In genomic region chr12:4138532-4138931, GRCh38 we compare ENCODE assay signal across 5 cellular contexts.
DNase-seq lines count a peak whose midpoint lies in the region; ATAC-seq, FAIRE-seq and TF ChIP-seq lines count a peak whose summit lies in the region.
"Not testable (repeated sequence)": the region's sequence is repeated elsewhere in the genome, so short reads cannot be mapped to it uniquely, and the experiment has no call there.

No MANE protein-coding gene starts in this region.

- not testable (repeated sequence) for TF ChIP-seq CTCF in HEK293 (tag by site-specific recombination; IDR thresholded peaks at IDR 0.05); WTC11 (IDR thresholded peaks at IDR 0.05); GM12878 (IDR thresholded peaks at IDR 0.05 in 2 of 3, conservative IDR thresholded peaks at IDR 0.05 in 1 of 3; ENCODE audit: control insufficient read depth in 2 of 3, extremely low read depth in 1 of 3, insufficient read depth in 1 of 3, low read depth in 3 of 3, low read length in 3 of 3); endodermal cell (conservative IDR thresholded peaks at IDR 0.05)

- not testable (repeated sequence) for H3K27me3 Mint-ChIP-seq in WTC11 (ENCODE audit: low read depth); natural killer cell treated with Interleukin-12 subunit alpha and Interleukin-12 subunit beta and Interleukin-15 and Interleukin-18, amount 100 ng/mL, for 72 hours
- H3K27me3 Mint-ChIP-seq in endodermal cell (ENCODE audit: insufficient read depth), result peaks cover 31% of the 10 kb centered on the region

- intact Hi-C loops in GM12878 (cut with micrococcal nuclease; ENCODE audit: unreplicated experiment), result not testable (repeated sequence)

- POLR2A ChIA-PET in HEK293 (lab: Yijun Ruan, JAX), result not testable (repeated sequence)
- POLR2A ChIA-PET in WTC11 (lab: Charles Lee), result interaction anchor here (0.9 to 1.8 kb wide), 2 partner anchors 134 to 135 kb away, joined by 4 read pairs; partner anchors contain the start of gene CCND2
- POLR2A ChIA-PET in GM12878 (lab: Charles Lee), result interaction anchor here (0.8 to 10.6 kb wide), 6 partner anchors 7 to 138 kb away, joined by 3 to 245 read pairs (median 82); partner anchors contain the start of gene CCND2

- not testable (repeated sequence) for H4K20me1 ChIP-seq in GM12878 (ENCODE audit: control insufficient read depth, insufficient read depth)

- H3K9me3 ChIP-seq in HEK293 (ENCODE audit: control insufficient read depth, insufficient read depth, low read depth, low read length); GM12878 (replicated peaks; ENCODE audit: control insufficient read depth, insufficient read depth, low read length); endodermal cell (ENCODE audit: control insufficient read depth, low read length): not testable (repeated sequence)

- TF ChIP-seq POLR2A in GM12878 (IDR thresholded peaks at IDR 0.05; ENCODE audit: low read depth, low read length), result not testable (repeated sequence)

- RAD21 ChIA-PET in GM12878 (lab: Charles Lee; ENCODE audit: unreplicated experiment), result interaction anchor here (1.1 to 18.7 kb wide), 6 partner anchors 9 to 139 kb away, joined by 6 to 360 read pairs (median 62); partner anchors contain the start of gene CCND2

- not testable (repeated sequence) for H3K9ac ChIP-seq in GM12878 (ENCODE audit: control insufficient read depth, insufficient read depth, low read length); endodermal cell (ENCODE audit: extremely low read depth, low read length, poor library complexity, severe bottlenecking)

- in situ Hi-C loops in GM12878 (cut with MboI), result not testable (repeated sequence)

- not testable (repeated sequence) for H3K4me3 Mint-ChIP-seq in WTC11; endodermal cell; natural killer cell treated with Interleukin-12 subunit alpha and Interleukin-12 subunit beta and Interleukin-15 and Interleukin-18, amount 100 ng/mL, for 72 hours

- not testable (repeated sequence) for TF ChIP-seq EP300 in GM12878 (IDR thresholded peaks at IDR 0.05; ENCODE audit: borderline replicate concordance in 1 of 2, control insufficient read depth in 1 of 2, low read depth in 2 of 2, low read length in 2 of 2)

- ATAC-seq in WTC11; GM12878; natural killer cell treated with Interleukin-12 subunit alpha and Interleukin-12 subunit beta and Interleukin-15 and Interleukin-18, amount 100 ng/mL, for 72 hours: not testable (repeated sequence)

- not testable (repeated sequence) for DNase-seq in WTC11 (ENCODE audit: low spot score); GM12878 (ENCODE audit: low read depth, low spot score); natural killer cell treated with Interleukin-12 subunit alpha and Interleukin-12 subunit beta and Interleukin-15 and Interleukin-18, amount 100 ng/mL, for 72 hours (ENCODE audit: low spot score)
- DNase-seq in endodermal cell, result peak; percentile 12

- H2AFZ ChIP-seq in GM12878 (ENCODE audit: control insufficient read depth, low read depth, low read length), result not testable (repeated sequence)

- not testable (repeated sequence) for FAIRE-seq in GM12878 (lab: Jason Lieb, UNC)

- TF ChIP-seq RAD21 in GM12878 (IDR thresholded peaks at IDR 0.05; ENCODE audit: insufficient read depth, low read depth, low read length), result not testable (repeated sequence)

- not testable (repeated sequence) for H3K36me3 ChIP-seq in HEK293 (ENCODE audit: control insufficient read depth in 2 of 2, insufficient read depth in 1 of 2, low read length in 2 of 2); GM12878 (ENCODE audit: control insufficient read depth in 2 of 2, insufficient read depth in 2 of 2, low read length in 1 of 2); endodermal cell (ENCODE audit: control insufficient read depth, insufficient read depth, low read length)

- H3K9me3 Mint-ChIP-seq in WTC11; endodermal cell; natural killer cell treated with Interleukin-12 subunit alpha and Interleukin-12 subunit beta and Interleukin-15 and Interleukin-18, amount 100 ng/mL, for 72 hours: not testable (repeated sequence)

- BruUV-seq in GM12878 (replicated peaks; lab: Mats Ljungman, UMichigan), result not testable (repeated sequence)

- CTCF ChIA-PET in HEK293 (lab: Yijun Ruan, JAX), result interaction anchor here (0.6 to 1.1 kb wide), 2 partner anchors 138 to 278 kb away, joined by 3 read pairs; no protein-coding TSS in a partner anchor
- CTCF ChIA-PET in WTC11 (lab: Charles Lee), result interaction anchor here (0.7 to 1.6 kb wide), 2 partner anchors 61 to 255 kb away, joined by 3 to 6 read pairs; no protein-coding TSS in a partner anchor
- CTCF ChIA-PET in GM12878 (lab: Yijun Ruan, JAX), result interaction anchor here (1.4 to 16.4 kb wide), 5 partner anchors 17 to 138 kb away, joined by 5 to 256 read pairs (median 56); partner anchors contain the start of gene CCND2

- H3K79me2 ChIP-seq in GM12878 (ENCODE audit: control insufficient read depth, insufficient read depth, low read length), result not testable (repeated sequence)

- SMC1A ChIA-PET in GM12878 (lab: Charles Lee; ENCODE audit: uncharacterized antibody, unreplicated experiment), result interaction anchor here (2.0 to 19.0 kb wide), 4 partner anchors 14 to 135 kb away, joined by 12 to 395 read pairs (median 182); partner anchors contain the start of gene CCND2

- H3K27ac ChIP-seq in HEK293 (ENCODE audit: extremely low read depth, low read depth, low read length); GM12878 (ENCODE audit: control insufficient read depth, insufficient read depth); endodermal cell (ENCODE audit: low read depth, low read length): not testable (repeated sequence)

- not testable (repeated sequence) for H3K36me3 Mint-ChIP-seq in WTC11; endodermal cell (ENCODE audit: low read depth); natural killer cell treated with Interleukin-12 subunit alpha and Interleukin-12 subunit beta and Interleukin-15 and Interleukin-18, amount 100 ng/mL, for 72 hours

- not testable (repeated sequence) for H3K4me3 ChIP-seq in HEK293 (ENCODE audit: low read depth, low read length); GM12878; endodermal cell (ENCODE audit: low read length)

- H3K27ac Mint-ChIP-seq in WTC11, endodermal cell: not testable (repeated sequence)
- peak overlapping the region; percentile 48 to 99 for H3K27ac Mint-ChIP-seq in natural killer cell treated with Interleukin-12 subunit alpha and Interleukin-12 subunit beta and Interleukin-15 and Interleukin-18, amount 100 ng/mL, for 72 hours

- H3K4me1 Mint-ChIP-seq in WTC11 (peaks cover 70% of the 10 kb centered on the region), endodermal cell (peaks cover 62% of the 10 kb centered on the region)
- peaks cover 64 to 76% of the 10 kb centered on the region in 2 donors for H3K4me1 Mint-ChIP-seq in natural killer cell treated with Interleukin-12 subunit alpha and Interleukin-12 subunit beta and Interleukin-15 and Interleukin-18, amount 100 ng/mL, for 72 hours (ENCODE audit: low read depth in 2 of 2)

- H3K27me3 ChIP-seq in GM12878 (replicated peaks in 1 of 2; ENCODE audit: control insufficient read depth in 2 of 2, insufficient read depth in 2 of 2, low read length in 1 of 2), result not testable (repeated sequence)
- H3K27me3 ChIP-seq in endodermal cell (ENCODE audit: control insufficient read depth, insufficient read depth, low read length, poor library complexity, severe bottlenecking), result peaks cover 17% of the 10 kb centered on the region

- H3K4me1 ChIP-seq in HEK293 (ENCODE audit: control insufficient read depth, insufficient read depth, low read length), result not testable (repeated sequence)
- peaks cover 79% of the 10 kb centered on the region for H3K4me1 ChIP-seq in GM12878 (ENCODE audit: control insufficient read depth, insufficient read depth, low read length)
- peaks cover 12% of the 10 kb centered on the region for H3K4me1 ChIP-seq in endodermal cell (ENCODE audit: control insufficient read depth, insufficient read depth, low read length)

- H3K4me2 ChIP-seq in GM12878 (ENCODE audit: control insufficient read depth, insufficient read depth), result not testable (repeated sequence)

- 98% methylated on average over 3 of the region's 3 CpGs for whole genome bisulfite sequencing in GM12878 (ENCODE audit: insufficient coverage, insufficient replicate concordance, low lambda C conversion rate, missing lambda C conversion rate)
- WGBS in endodermal cell (ENCODE audit: insufficient coverage in 1 of 2, insufficient read length in 1 of 2), 2 experiments, result 89 to 100% methylated on average over 3 of the region's 3 CpGs

TF ChIP-seq in HEK293, 187 proteins besides CTCF, POLR2A, EP300 and RAD21 (continues in another document):
- TF ChIP-seq ZNF580 (tag by site-specific recombination; IDR thresholded peaks at IDR 0.05), result 0 out of 2 replicates have a peak, but pooled peaks have one; percentile 34
- peak; percentile 98 for TF ChIP-seq ZNF146 (tag by site-specific recombination; IDR thresholded peaks at IDR 0.05)

TF ChIP-seq in WTC11, 78 proteins besides CTCF, POLR2A, EP300 and RAD21:
- TF ChIP-seq GTF2I (CRISPR knock-in tag; conservative IDR thresholded peaks at IDR 0.05), result peak; percentile 72; the same call in 1 of the 2 replicates

TF ChIP-seq in GM12878, 131 proteins besides CTCF, POLR2A, EP300 and RAD21:
- TF ChIP-seq ZNF217 (IDR thresholded peaks at IDR 0.05) (peak; percentile 71; the same call in 1 of the 2 replicates), SMARCA5 (IDR thresholded peaks at IDR 0.05) (peak; percentile 54; the same call in 1 of the 2 replicates)
